17 cellular contexts compared by ENCODE assay signal in genomic region chr19:24053601-24054000, GRCh38. TPM values are rescaled to one million over a fixed set of nuclear protein-coding genes. Genes with fewer than 3 reads are reported as not detected.
DNase-seq lines count a peak whose midpoint lies in the region; ATAC-seq and TF ChIP-seq lines count a peak whose summit lies in the region.
"Had no signal": no experiment of that assay in that cellular context is flagged by ENCODE, and none has a peak within 500 bp of the region (broad histone marks: within the 10 kb centered on the region; RNA-seq: fewer than 3 reads in every experiment).

No MANE protein-coding gene starts in this region.

- no peaks in the 10 kb centered on the region for H3K9me3 ChIP-seq in fibroblast of lung (ENCODE audit: control insufficient read depth, insufficient read depth, low read depth, low read length)
- H3K9me3 ChIP-seq: lower lobe of right lung, right atrium auricular region had no signal

- H3K9ac ChIP-seq in fibroblast of lung (ENCODE audit: insufficient read depth, low read length): no peak overlapping the region

- no peaks in the 10 kb centered on the region for H3K27me3 Mint-ChIP-seq in activated T-helper 17 cell treated with anti-CD3 and anti-CD28 coated beads, Interleukin-2, amount 50 U/mL, for 72 hours

- peaks cover 9% of the 10 kb centered on the region for H3K36me3 ChIP-seq in fibroblast of lung (ENCODE audit: control insufficient read depth, insufficient read depth, low read length)

- peak overlapping the region; percentile 41 for H3K4me3 Mint-ChIP-seq in activated T-helper 17 cell treated with anti-CD3 and anti-CD28 coated beads, Interleukin-2, amount 50 U/mL, for 72 hours

- H3K36me3 Mint-ChIP-seq in activated naive CD4-positive, alpha-beta T cell treated with anti-CD3 and anti-CD28 coated beads, Interleukin-2, amount 50 U/mL, for 72 hours: peaks cover 53 to 55% of the 10 kb centered on the region in 2 donors
- H3K36me3 Mint-ChIP-seq in activated T-helper 17 cell treated with anti-CD3 and anti-CD28 coated beads, Interleukin-2, amount 50 U/mL, for 72 hours (ENCODE audit: low read depth): peaks cover 90% of the 10 kb centered on the region

- no peaks in the 10 kb centered on the region for H3K27me3 ChIP-seq in fibroblast of lung (ENCODE audit: control insufficient read depth, insufficient read depth, low read length)
- H3K27me3 ChIP-seq: right atrium auricular region had no signal

- H3K27ac Mint-ChIP-seq in activated naive CD4-positive, alpha-beta T cell treated with anti-CD3 and anti-CD28 coated beads, Interleukin-2, amount 50 U/mL, for 72 hours: peak overlapping the region; percentile 73 to 94
- H3K27ac Mint-ChIP-seq in activated T-helper 17 cell treated with anti-CD3 and anti-CD28 coated beads, Interleukin-2, amount 50 U/mL, for 72 hours: peak overlapping the region; percentile 92

- no peak for DNase-seq in activated naive CD4-positive, alpha-beta T cell treated with anti-CD3 and anti-CD28 coated beads, Interleukin-2, amount 50 U/mL, for 72 hours (ENCODE audit: low spot score in 2 of 2)
- no peak for DNase-seq in activated naive CD4-positive, alpha-beta T cell treated with anti-CD3 and anti-CD28 coated beads, Interleukin-2, amount 50 U/mL, for 16 hours
- DNase-seq in fibroblast of lung (ENCODE audit: low read depth in 2 of 2) (no peak), NK-92 (lab: John Stamatoyannopoulos, UW; ENCODE audit: unreplicated experiment) (no peak)
- DNase-seq: activated CD4-positive, alpha-beta T cell treated with anti-CD3 and anti-CD28 coated beads, Interleukin-2, amount 50 U/mL, for 1 hour; GF-D8; hypothalamus; lower lobe of right lung; NCI-H1417 treated with DMSO at 0.1 percent for 48 hours; NCI-H524 treated with DMSO at 0.1 percent for 48 hours; occipital lobe; SHP77; stimulated activated CD4-positive, alpha-beta T cell treated with anti-CD3 and anti-CD28 coated beads, Interleukin-15, amount 100 ng/mL, for 24 hours had no signal

- no peak for TF ChIP-seq CTCF in fibroblast of lung (conservative IDR thresholded peaks at IDR 0.05 in 1 of 2, IDR thresholded peaks at IDR 0.05 in 1 of 2; ENCODE audit: low read depth in 1 of 2, low read length in 2 of 2)

- no peak overlapping the region for H3K4me3 ChIP-seq in fibroblast of lung (replicated peaks in 1 of 4; ENCODE audit: control extremely low read depth in 1 of 4, insufficient read depth in 1 of 4, low read depth in 3 of 4, low read length in 4 of 4)
- H3K4me3 ChIP-seq: lower lobe of right lung, right atrium auricular region had no signal

- H3K9me3 Mint-ChIP-seq in activated naive CD4-positive, alpha-beta T cell treated with anti-CD3 and anti-CD28 coated beads, Interleukin-2, amount 50 U/mL, for 72 hours: no peaks in the 10 kb centered on the region
- H3K9me3 Mint-ChIP-seq in activated T-helper 17 cell treated with anti-CD3 and anti-CD28 coated beads, Interleukin-2, amount 50 U/mL, for 72 hours: no peaks in the 10 kb centered on the region

- H4K20me1 ChIP-seq in fibroblast of lung (ENCODE audit: control insufficient read depth, extremely low read depth, insufficient read depth, low read length): no peaks in the 10 kb centered on the region

- peak overlapping the region; percentile 59 for H3K4me2 ChIP-seq in fibroblast of lung (ENCODE audit: extremely low read depth, insufficient read depth, low read length)

- H3K4me1 Mint-ChIP-seq in activated T-helper 17 cell treated with anti-CD3 and anti-CD28 coated beads, Interleukin-2, amount 50 U/mL, for 72 hours: peaks cover 18% of the 10 kb centered on the region

- H3K27ac ChIP-seq in fibroblast of lung (ENCODE audit: insufficient read depth, low read length): peak overlapping the region; percentile 71
- H3K27ac ChIP-seq: lower lobe of right lung, right atrium auricular region had no signal

- H2AFZ ChIP-seq in fibroblast of lung (ENCODE audit: low read length): no peak overlapping the region

- H3K79me2 ChIP-seq in fibroblast of lung (ENCODE audit: control insufficient read depth, insufficient read depth, low read length): no peaks in the 10 kb centered on the region

- no peak for ATAC-seq in activated naive CD4-positive, alpha-beta T cell treated with anti-CD3 and anti-CD28 coated beads, Interleukin-2, amount 50 U/mL, for 72 hours
- no peak for ATAC-seq in activated T-helper 17 cell treated with anti-CD3 and anti-CD28 coated beads, Interleukin-2, amount 50 U/mL, for 72 hours (replicated peaks)
- ATAC-seq in HG03280 (IDR thresholded peaks at IDR 0.05; ENCODE audit: unreplicated experiment): no peak
- no peak for ATAC-seq in GM21360 (IDR thresholded peaks at IDR 0.05; ENCODE audit: unreplicated experiment)
- ATAC-seq: lower lobe of right lung had no signal

- H3K4me1 ChIP-seq in fibroblast of lung (ENCODE audit: control insufficient read depth, extremely low read depth, insufficient read depth, low read length): peaks cover 14% of the 10 kb centered on the region
- H3K4me1 ChIP-seq: lower lobe of right lung, right atrium auricular region had no signal

RNA-seq across cellular contexts. Expression of gene ZNF254, which starts 33.4 kb away (rescaled TPM):
- 10 to 100 TPM; 10.7 to 14.0 TPM for total RNA-seq in activated naive CD4-positive, alpha-beta T cell treated with anti-CD3 and anti-CD28 coated beads, Interleukin-2, amount 50 U/mL, for 72 hours
- total RNA-seq in activated T-helper 17 cell treated with anti-CD3 and anti-CD28 coated beads, Interleukin-2, amount 50 U/mL, for 72 hours: 10 to 100 TPM in 1 of 2 donors, 1 to 10 TPM in 1; 9.6 to 10.2 TPM
- total RNA-seq in fibroblast of lung: 6.7 and 8.9 TPM in 2 replicates
- polyA plus RNA-seq in fibroblast of lung: 6.4 and 7.3 TPM in 2 replicates
- 3.5 and 4.4 TPM in 2 replicates for polyA plus RNA-seq in fibroblast of lung (2012)
- 0.26 and 2.4 TPM in 2 replicates for polyA minus RNA-seq in fibroblast of lung (ENCODE audit: low replicate concordance)
